ENCODE assay signal across 8 cellular contexts in genomic region chr1:15578921-15579682, GRCh38. TPM values are rescaled to one million over a fixed set of nuclear protein-coding genes. Genes with fewer than 3 reads are reported as not detected.
DNase-seq lines count a peak whose midpoint lies in the region; TF ChIP-seq lines count a peak whose summit lies in the region.

No MANE protein-coding gene starts in this region.

- DNase-seq in mammary epithelial cell (no peak), breast epithelium (ENCODE audit: low spot score in 2 of 2) (no peak), germinal center (ENCODE audit: low spot score) (peak; percentile 70), transverse colon (no peak), NCI-H446 treated with DMSO at 0.1 percent for 48 hours (lab: John Stamatoyannopoulos, UW) (no peak), HEK293T (ENCODE audit: extremely low spot score) (no peak), NCI-H1092 (lab: John Stamatoyannopoulos, UW) (no peak)
- DNase-seq in activated CD4-positive, alpha-beta T cell treated with anti-CD3 and anti-CD28 coated beads, Interleukin-2, amount 50 U/mL, for 4 hours: peak; percentile 16 to 18

- H3K36me3 ChIP-seq in mammary epithelial cell (ENCODE audit: insufficient read depth, low read length) (no peaks in the 10 kb centered on the region), breast epithelium (no peaks in the 10 kb centered on the region), transverse colon (no peaks in the 10 kb centered on the region)

- in situ Hi-C loops in mammary epithelial cell (cut with MboI; ENCODE audit: low sequenced_read_pairs in 2 of 2) (no loop called here), transverse colon (cut with MboI; ENCODE audit: low pct_ligation_motif_present in 1 of 4, low pct_unique_long_range_greater_than_20kb in 1 of 4, low sequenced_read_pairs in 3 of 4) (no loop called here)

- H3K27me3 ChIP-seq in mammary epithelial cell (ENCODE audit: insufficient read depth, low read length): no peaks in the 10 kb centered on the region
- H3K27me3 ChIP-seq in breast epithelium: no peaks in the 10 kb centered on the region
- H3K27me3 ChIP-seq in transverse colon: no peaks in the 10 kb centered on the region

- CTCF ChIA-PET in mammary epithelial cell (lab: Charles Lee; ENCODE audit: low non-redundant PET): no interaction called here
- CTCF ChIA-PET in HEK293T (lab: Yijun Ruan, JAX): no interaction called here

- H3K9me3 ChIP-seq in mammary epithelial cell (replicated peaks; ENCODE audit: insufficient read depth, low read length): no peaks in the 10 kb centered on the region
- H3K9me3 ChIP-seq in breast epithelium: no peaks in the 10 kb centered on the region
- H3K9me3 ChIP-seq in transverse colon: no peaks in the 10 kb centered on the region

- intact Hi-C loops in mammary epithelial cell (cut with micrococcal nuclease): no loop called here
- intact Hi-C loops in breast epithelium (cut with DNase I; ENCODE audit: low total_unique reads): no loop called here
- intact Hi-C loops in transverse colon (cut with DNase I; ENCODE audit: low total_unique reads): no loop called here

- H4K20me1 ChIP-seq in mammary epithelial cell (ENCODE audit: insufficient read depth, low read length): no peaks in the 10 kb centered on the region

- H3K4me1 ChIP-seq in mammary epithelial cell (ENCODE audit: insufficient read depth, low read length) (peaks cover 5% of the 10 kb centered on the region), breast epithelium (no peaks in the 10 kb centered on the region), transverse colon (peaks cover 4 to 13% (median 10%) of the 10 kb centered on the region in 4 donors)

- WGBS in mammary epithelial cell (ENCODE audit: low coverage, missing lambda C conversion rate): 85% methylated on average over 15 of the region's 16 CpGs
- 77% methylated on average over 16 of the region's 16 CpGs; no CpG with 5 or more reads in 1 of the 2 donors for WGBS in transverse colon (ENCODE audit: low coverage in 1 of 2), 2 donors

- POLR2A ChIA-PET in HEK293T (lab: Yijun Ruan, JAX): interaction anchor here (0.6 kb wide), 1 partner anchor 268 kb away, joined by 3 read pairs; no protein-coding TSS in a partner anchor

- no TSS peak for BruUV-seq in mammary epithelial cell (replicated peaks; lab: Mats Ljungman, UMichigan)

- no peaks in the 10 kb centered on the region for H3K79me2 ChIP-seq in mammary epithelial cell (ENCODE audit: insufficient read depth, low read length)

- H3K27ac ChIP-seq in mammary epithelial cell (ENCODE audit: insufficient read depth, low read depth, low read length) (no peak overlapping the region), breast epithelium (no peak overlapping the region), transverse colon (peak overlapping the region in 3 of 4 donors; percentile 16 to 31 (median 17))

- dilution Hi-C loops in mammary epithelial cell (cut with HindIII; ENCODE audit: low sequenced_read_pairs): loop anchor here (5.0 kb wide), 2 partner anchors 37 to 158 kb away; partner anchors contain the start of gene SLC25A34

- peak overlapping the region; percentile 5 for H2AFZ ChIP-seq in mammary epithelial cell (ENCODE audit: low read depth, low read length)

- TF ChIP-seq EP300 in transverse colon (IDR thresholded peaks at IDR 0.05; ENCODE audit: low read depth): no peak

- TF ChIP-seq POLR2A in breast epithelium (IDR thresholded peaks at IDR 0.05) (no peak), transverse colon (IDR thresholded peaks at IDR 0.05) (no peak)

- TF ChIP-seq CTCF in mammary epithelial cell (conservative IDR thresholded peaks at IDR 0.05 in 1 of 2, IDR thresholded peaks at IDR 0.05 in 1 of 2; ENCODE audit: extremely low read depth in 1 of 2, insufficient read depth in 1 of 2, low read depth in 1 of 2, low read length in 2 of 2) (no peak), breast epithelium (IDR thresholded peaks at IDR 0.05) (no peak), transverse colon (IDR thresholded peaks at IDR 0.05) (no peak)

- no peak overlapping the region for H3K4me3 ChIP-seq in mammary epithelial cell (replicated peaks in 1 of 3; ENCODE audit: insufficient read depth in 1 of 3, low read depth in 2 of 3, low read length in 3 of 3)
- no peak overlapping the region for H3K4me3 ChIP-seq in breast epithelium
- H3K4me3 ChIP-seq in transverse colon: no peak overlapping the region

- H3K9ac ChIP-seq in mammary epithelial cell (ENCODE audit: insufficient read depth, low read length): no peak overlapping the region

- H3K4me2 ChIP-seq in mammary epithelial cell (ENCODE audit: insufficient read depth, low read depth, low read length): no peak overlapping the region

TF ChIP-seq in HEK293T, 16 proteins besides CTCF, POLR2A, EP300 and RAD21:
- TF ChIP-seq FOXA1 (IDR thresholded peaks at IDR 0.05) (no peak), NFRKB (IDR thresholded peaks at IDR 0.05) (no peak), ELF4 (IDR thresholded peaks at IDR 0.05) (no peak), FOXM1 (IDR thresholded peaks at IDR 0.05; ENCODE audit: borderline replicate concordance) (no peak), HDGF (IDR thresholded peaks at IDR 0.05; ENCODE audit: borderline replicate concordance) (no peak), SP1 (IDR thresholded peaks at IDR 0.05) (no peak), BHLHE40 (IDR thresholded peaks at IDR 0.05; ENCODE audit: borderline replicate concordance) (no peak), FOXK2 (IDR thresholded peaks at IDR 0.05) (no peak), ZNF384 (IDR thresholded peaks at IDR 0.05) (no peak), TARDBP (IDR thresholded peaks at IDR 0.05) (no peak), SUZ12 (IDR thresholded peaks at IDR 0.05) (no peak)
- TF ChIP-seq, protein P1, sequence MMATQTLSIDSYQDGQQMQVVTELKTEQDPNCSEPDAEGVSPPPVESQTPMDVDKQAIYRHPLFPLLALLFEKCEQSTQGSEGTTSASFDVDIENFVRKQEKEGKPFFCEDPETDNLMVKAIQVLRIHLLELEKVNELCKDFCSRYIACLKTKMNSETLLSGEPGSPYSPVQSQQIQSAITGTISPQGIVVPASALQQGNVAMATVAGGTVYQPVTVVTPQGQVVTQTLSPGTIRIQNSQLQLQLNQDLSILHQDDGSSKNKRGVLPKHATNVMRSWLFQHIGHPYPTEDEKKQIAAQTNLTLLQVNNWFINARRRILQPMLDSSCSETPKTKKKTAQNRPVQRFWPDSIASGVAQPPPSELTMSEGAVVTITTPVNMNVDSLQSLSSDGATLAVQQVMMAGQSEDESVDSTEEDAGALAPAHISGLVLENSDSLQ (IDR thresholded peaks at IDR 0.05): no peak

RNA-seq across cellular contexts. Expression of gene AGMAT, which starts 5.7 kb away (rescaled TPM):
- total RNA-seq in mammary epithelial cell: under 1 TPM; 0.28 to 0.83 TPM
- 0.50 TPM for polyA plus RNA-seq in mammary epithelial cell
- not detected for polyA minus RNA-seq in mammary epithelial cell
- total RNA-seq in breast epithelium: under 1 TPM; 0.29 to 0.33 (median 0.32) TPM
- total RNA-seq in transverse colon: 10 to 100 TPM in 2 of 4 donors, 1 to 10 TPM in 2; 6.7 to 24.1 (median 13.7) TPM

RNA-seq across cellular contexts. Expression of gene DDI2, which starts 38.2 kb away (rescaled TPM):
- total RNA-seq in mammary epithelial cell: 10 to 100 TPM; 22.2 to 29.7 TPM
- polyA plus RNA-seq in mammary epithelial cell: 7.7 TPM
- 18.8 TPM for polyA minus RNA-seq in mammary epithelial cell
- total RNA-seq in breast epithelium: 10 to 100 TPM; 69.2 to 77.4 (median 71.0) TPM
- total RNA-seq in transverse colon: 10 to 100 TPM; 28.1 to 95.4 (median 42.9) TPM

RNA-seq across cellular contexts. Expression of gene DNAJC16, which starts 52.5 kb away (rescaled TPM):
- total RNA-seq in mammary epithelial cell: 10 to 100 TPM; 16.0 to 23.8 TPM
- polyA plus RNA-seq in mammary epithelial cell: 12.1 TPM
- polyA minus RNA-seq in mammary epithelial cell: 17.4 TPM
- 10 to 100 TPM; 14.1 to 30.4 (median 21.0) TPM for total RNA-seq in breast epithelium
- total RNA-seq in transverse colon: 10 to 100 TPM in 3 of 4 donors, 1 to 10 TPM in 1; 7.8 to 30.3 (median 19.7) TPM

RNA-seq across cellular contexts. Expression of gene CASP9, which starts 55.1 kb away (rescaled TPM):
- total RNA-seq in mammary epithelial cell (1 to 10 TPM; 4.8 to 5.0 TPM), breast epithelium (10 to 100 TPM; 12.5 to 15.8 (median 13.4) TPM), transverse colon (100 to 1,000 TPM in 1 of 4 donors, 10 to 100 TPM in 3; 19.1 to 151 (median 25.2) TPM)
- 5.2 TPM for polyA plus RNA-seq in mammary epithelial cell
- polyA minus RNA-seq in mammary epithelial cell: 17.1 TPM

Comparison
In these comparisons a context has a peak if more than half of its experiments do, and no peak if none do; other contexts are left out.
1. DNase-seq: peak in activated CD4-positive, alpha-beta T cell treated with anti-CD3 and anti-CD28 coated beads, Interleukin-2, amount 50 U/mL, for 4 hours (2 of 2) and germinal center (single experiment); none in mammary epithelial cell (single experiment), breast epithelium (0 of 2), transverse colon (single experiment), NCI-H446 treated with DMSO at 0.1 percent for 48 hours (single experiment), HEK293T (single experiment) and NCI-H1092 (single experiment).
2. H3K27ac ChIP-seq: peak in transverse colon (3 of 4); none in mammary epithelial cell (single experiment) and breast epithelium (0 of 2).
3. RNA of gene AGMAT, which starts 5.7 kb away (total RNA-seq): 6.7 to 24.1 TPM in transverse colon; 0.28 to 0.83 TPM in mammary epithelial cell and 0.29 to 0.33 TPM in breast epithelium; every median in the first group is over 4 times any median in the second.